Comparison of ENCODE assay signal across 11 cellular contexts in genomic region chr10:95467162-95467599, GRCh38.
A peak's percentile ranks its signal among the peaks of the same experiment; 100 is the strongest.
DNase-seq lines count a peak whose midpoint lies in the region; ATAC-seq and TF ChIP-seq lines count a peak whose summit lies in the region.
"Had no signal": no experiment of that assay in that cellular context is flagged by ENCODE, and none has a peak within 500 bp of the region (broad histone marks: within the 10 kb centered on the region; RNA-seq: fewer than 3 reads in every experiment).

No MANE protein-coding gene starts in this region.

- CTCF ChIA-PET in Caco-2 (lab: Charles Lee) = interaction anchor here (0.6 to 1.2 kb wide), 8 partner anchors 11 to 134 kb away, joined by 3 to 13 read pairs (median 4); no protein-coding TSS in a partner anchor
- CTCF ChIA-PET in CD4-positive, alpha-beta T cell (lab: Charles Lee) = no interaction called here
- CTCF ChIA-PET in OCI-LY7 (lab: Charles Lee; ENCODE audit: unreplicated experiment) = no interaction called here

- no peak overlapping the region for H3K4me3 ChIP-seq in Caco-2 (ENCODE audit: low read depth, low read length)
- no peak overlapping the region for H3K4me3 ChIP-seq in mucosa of rectum (ENCODE audit: low read length in 2 of 2)
- H3K4me3 ChIP-seq in OCI-LY7 (ENCODE audit: low read depth, low read length, poor library complexity, severe bottlenecking) = no peak overlapping the region

- H3K27me3 ChIP-seq in Caco-2 (replicated peaks; ENCODE audit: control insufficient read depth, insufficient read depth, low read length) = no peaks in the 10 kb centered on the region
- H3K27me3 ChIP-seq in mucosa of rectum (ENCODE audit: control insufficient read depth in 2 of 2, insufficient read depth in 2 of 2, low read length in 2 of 2) = no peaks in the 10 kb centered on the region
- H3K27me3 ChIP-seq in CD4-positive, alpha-beta T cell (ENCODE audit: control insufficient read depth, insufficient read depth, low read length) = no peaks in the 10 kb centered on the region

- no TSS peak for BruUV-seq in Caco-2 (replicated peaks; lab: Mats Ljungman, UMichigan)
- no TSS peak for BruUV-seq in OCI-LY7 (replicated peaks; lab: Mats Ljungman, UMichigan)

- peak overlapping the region; percentile 11 to 16 for H3K27ac ChIP-seq in mucosa of rectum (ENCODE audit: low read depth in 2 of 2, low read length in 2 of 2)
- no peak overlapping the region for H3K27ac ChIP-seq in CD4-positive, alpha-beta T cell (ENCODE audit: low read depth, low read length)
- no peak overlapping the region for H3K27ac ChIP-seq in OCI-LY7 (ENCODE audit: low read depth, low read length, poor library complexity, severe bottlenecking)

- peak overlapping the region; percentile 46 for H3K27ac Mint-ChIP-seq in Caco-2 (ENCODE audit: unreplicated experiment)
- H3K27ac Mint-ChIP-seq in CD4-positive, alpha-beta T cell = no peak overlapping the region

- H3K9ac ChIP-seq in mucosa of rectum (ENCODE audit: low read depth in 1 of 2, low read length in 2 of 2) = no peak overlapping the region

- H3K4me1 ChIP-seq in Caco-2 (peaks cover 46% of the 10 kb centered on the region), mucosa of rectum (ENCODE audit: control insufficient read depth in 2 of 2, insufficient read depth in 2 of 2, low read length in 2 of 2) (peaks cover 8 to 11% of the 10 kb centered on the region in 2 donors), OCI-LY7 (ENCODE audit: insufficient read depth, low read length, poor library complexity, severe bottlenecking) (no peaks in the 10 kb centered on the region)

- no peaks in the 10 kb centered on the region for H3K9me2 ChIP-seq in OCI-LY7 (ENCODE audit: insufficient read depth, low read length)

- intact Hi-C loops in Caco-2 (cut with micrococcal nuclease; ENCODE audit: unreplicated experiment) (loop anchor here (1.0 to 2.0 kb wide), 5 partner anchors 9 to 94 kb away; partner anchors contain the start of gene SORBS1), OCI-LY7 (cut with micrococcal nuclease; ENCODE audit: unreplicated experiment) (no loop called here)
- intact Hi-C loops in CD4-positive, alpha-beta T cell (cut with DNase I, micrococcal nuclease) = no loop called here

- DNase-seq in Caco-2 (peak; percentile 92 to 95), NCI-H69 (lab: John Stamatoyannopoulos, UW) (peak; percentile 94), epidermal melanocyte (ENCODE audit: insufficient read length, low spot score) (peak; percentile 38), OCI-LY7 (ENCODE audit: low spot score) (no peak), dedifferentiated amniotic fluid mesenchymal stem cell (ENCODE audit: extremely low spot score) (no peak)
- no peak for DNase-seq in CD4-positive, alpha-beta T cell
- DNase-seq: amniotic stem cell, DND-41, RPMI8226 had no signal

- no peaks in the 10 kb centered on the region for H4K20me1 ChIP-seq in OCI-LY7 (ENCODE audit: insufficient read depth, low read length)

- H3K36me3 ChIP-seq in Caco-2 (ENCODE audit: control insufficient read depth, insufficient read depth, low read length) = 0 out of 2 replicates have a peak, but pooled peaks cover 2% of the 10 kb centered on the region
- no peaks in the 10 kb centered on the region for H3K36me3 ChIP-seq in mucosa of rectum (ENCODE audit: control insufficient read depth in 2 of 2, insufficient read depth in 2 of 2, low read length in 2 of 2)
- H3K36me3 ChIP-seq in OCI-LY7 (ENCODE audit: insufficient read depth, low read length) = no peaks in the 10 kb centered on the region

- POLR2A ChIA-PET in Caco-2 (lab: Charles Lee) (interaction anchor here (1.0 kb wide), 1 partner anchor 14 kb away, joined by 7 read pairs; no protein-coding TSS in a partner anchor), OCI-LY7 (lab: Charles Lee) (interaction anchor here (1.2 kb wide), 1 partner anchor 15 kb away, joined by 3 read pairs; no protein-coding TSS in a partner anchor)
- POLR2A ChIA-PET in CD4-positive, alpha-beta T cell (lab: Charles Lee) = no interaction called here

- TF ChIP-seq CTCF in Caco-2 (IDR thresholded peaks at IDR 0.05; ENCODE audit: insufficient read depth in 1 of 2, low read depth in 1 of 2, low read length in 1 of 2, severe bottlenecking in 1 of 2, unreplicated experiment in 1 of 2) (peak in 1 of 2 experiments; percentile 66), OCI-LY7 (conservative IDR thresholded peaks at IDR 0.05; ENCODE audit: low read length) (no peak)
- TF ChIP-seq CTCF in CD4-positive, alpha-beta T cell (IDR thresholded peaks at IDR 0.05) = no peak

- ATAC-seq in CD4-positive, alpha-beta T cell (ENCODE audit: poor library complexity) = no peak
- no peak for ATAC-seq in HG03196 (IDR thresholded peaks at IDR 0.05; ENCODE audit: unreplicated experiment)

- H3K9me3 Mint-ChIP-seq in Caco-2 (ENCODE audit: unreplicated experiment) = no peaks in the 10 kb centered on the region
- H3K9me3 Mint-ChIP-seq in CD4-positive, alpha-beta T cell = no peaks in the 10 kb centered on the region

- H3K36me3 Mint-ChIP-seq in Caco-2 (ENCODE audit: insufficient read depth, unreplicated experiment) = peaks cover 5% of the 10 kb centered on the region
- no peaks in the 10 kb centered on the region for H3K36me3 Mint-ChIP-seq in CD4-positive, alpha-beta T cell (ENCODE audit: low read depth)

- no peak overlapping the region for H3K4me2 ChIP-seq in OCI-LY7 (ENCODE audit: low read length)

- H3K4me3 Mint-ChIP-seq in Caco-2 (ENCODE audit: unreplicated experiment) = peak overlapping the region; percentile 18
- H3K4me3 Mint-ChIP-seq in CD4-positive, alpha-beta T cell = no peak overlapping the region

- H3K79me2 ChIP-seq in OCI-LY7 (ENCODE audit: insufficient read depth, low read depth, low read length) = no peaks in the 10 kb centered on the region

- H3K4me1 Mint-ChIP-seq in Caco-2 (ENCODE audit: low read depth, unreplicated experiment) = peaks cover 40% of the 10 kb centered on the region
- H3K4me1 Mint-ChIP-seq in CD4-positive, alpha-beta T cell (ENCODE audit: low read depth) = no peaks in the 10 kb centered on the region

- H3K27me3 Mint-ChIP-seq in Caco-2 (ENCODE audit: insufficient read depth, unreplicated experiment) = no peaks in the 10 kb centered on the region
- peaks cover 18% of the 10 kb centered on the region for H3K27me3 Mint-ChIP-seq in CD4-positive, alpha-beta T cell

- H3K9me3 ChIP-seq in Caco-2 = no peaks in the 10 kb centered on the region
- no peaks in the 10 kb centered on the region for H3K9me3 ChIP-seq in mucosa of rectum (ENCODE audit: control insufficient read depth in 2 of 2, low read length in 2 of 2)
- no peaks in the 10 kb centered on the region for H3K9me3 ChIP-seq in CD4-positive, alpha-beta T cell (ENCODE audit: control insufficient read depth, low read length)
- no peaks in the 10 kb centered on the region for H3K9me3 ChIP-seq in OCI-LY7 (ENCODE audit: low read length)

- H2AFZ ChIP-seq in OCI-LY7 (ENCODE audit: low read length) = no peak overlapping the region

Comparison
In these comparisons a context has a peak if more than half of its experiments do, and no peak if none do; other contexts are left out.
1. DNase-seq: peak in Caco-2 (2 of 2), NCI-H69 (single experiment) and epidermal melanocyte (single experiment); none in CD4-positive, alpha-beta T cell (0 of 10), OCI-LY7 (single experiment) and dedifferentiated amniotic fluid mesenchymal stem cell (single experiment).
2. H3K27ac ChIP-seq: peak in mucosa of rectum (2 of 2); none in CD4-positive, alpha-beta T cell (single experiment) and OCI-LY7 (single experiment).